ENCODE assay signal across 2 cellular contexts in genomic region chr4:39205000-39205399, GRCh38.
TF ChIP-seq lines count a peak whose summit lies in the region.

No MANE protein-coding gene starts in this region.

TF ChIP-seq in SK-N-SH, 30 proteins besides CTCF, POLR2A, EP300 and RAD21 (continued from another document):
- peak; percentile 81 for TF ChIP-seq GATA2 (CRISPR knock-in tag; IDR thresholded peaks at IDR 0.05)
- TF ChIP-seq RCOR1 (IDR thresholded peaks at IDR 0.05; ENCODE audit: low read length), result peak; percentile 84; the same call in 1 of the 2 replicates
- TF ChIP-seq USF2 (IDR thresholded peaks at IDR 0.05; ENCODE audit: borderline replicate concordance, low read depth, low read length), result no peak
- TF ChIP-seq NRF1 (IDR thresholded peaks at IDR 0.05; ENCODE audit: low read depth, low read length), result no peak
- no peak for TF ChIP-seq MEF2A (IDR thresholded peaks at IDR 0.05; ENCODE audit: borderline replicate concordance, low read depth)
- no peak for TF ChIP-seq ZBTB33 (IDR thresholded peaks at IDR 0.05; ENCODE audit: borderline replicate concordance, low read depth)
- TF ChIP-seq ELF1 (IDR thresholded peaks at IDR 0.05), result no peak
- TF ChIP-seq FOXJ3 (CRISPR knock-in tag; IDR thresholded peaks at IDR 0.05), result no peak

TF ChIP-seq in GM23338, 12 proteins besides CTCF, POLR2A, EP300 and RAD21 (continued from another document):
- TF ChIP-seq ZNF462 (CRISPR knock-in tag; IDR thresholded peaks at IDR 0.05) (no peak), ZNF114 (CRISPR knock-in tag; IDR thresholded peaks at IDR 0.05) (no peak), ETS1 (IDR thresholded peaks at IDR 0.05) (no peak)
